ENCODE assay signal across 8 cellular contexts in the genomic region with DNA sequence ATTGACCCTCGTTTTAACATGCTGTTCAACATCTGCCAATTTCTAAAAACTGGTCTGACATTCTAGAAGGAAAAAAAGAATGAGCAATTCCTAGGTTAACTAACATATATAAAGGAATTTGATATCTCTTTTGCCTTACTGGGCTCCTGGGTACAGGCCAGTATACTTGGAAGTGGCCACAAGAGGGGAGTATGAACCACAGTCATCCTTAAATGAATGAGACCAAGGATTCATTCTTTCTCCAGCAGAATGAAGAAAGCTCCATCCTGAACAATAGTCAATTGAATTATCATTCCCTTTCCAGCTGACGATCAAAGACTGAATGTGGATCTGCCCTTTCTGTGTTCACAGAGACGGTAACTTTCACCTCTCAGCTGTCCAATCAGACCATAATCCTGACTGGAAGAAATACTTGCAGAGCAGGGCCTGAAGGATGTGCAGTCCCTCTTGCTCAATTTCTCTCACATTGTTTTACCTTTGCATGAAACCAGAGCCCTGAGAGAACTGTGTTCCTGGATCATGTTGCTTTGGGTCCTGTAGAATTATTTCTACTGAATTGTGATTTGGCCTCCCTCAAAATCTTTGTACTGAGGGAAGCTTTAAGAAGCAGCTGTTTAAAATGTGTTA.
DNase-seq lines count a peak whose midpoint lies in the region.

No MANE protein-coding gene starts in this region.

- H3K4me3 ChIP-seq in stomach smooth muscle (ENCODE audit: low read length in 2 of 2) = no peak overlapping the region

- H3K4me1 ChIP-seq in stomach smooth muscle (ENCODE audit: control insufficient read depth, insufficient read depth, low read length) = peaks cover 20% of the 10 kb centered on the region

- peak overlapping the region; percentile 53 for H3K27ac ChIP-seq in stomach smooth muscle (ENCODE audit: low read length)

- H3K9ac ChIP-seq in stomach smooth muscle (ENCODE audit: low read length in 2 of 2) = no peak overlapping the region

- no peaks in the 10 kb centered on the region for H3K27me3 ChIP-seq in stomach smooth muscle (ENCODE audit: control insufficient read depth in 1 of 2, insufficient read depth in 2 of 2, low read length in 2 of 2)

- DNase-seq in NOMO-1 treated with DMSO at 0.1 percent for 48 hours (lab: John Stamatoyannopoulos, UW; ENCODE audit: unreplicated experiment) (peak; percentile 19), NOMO-1 treated with dmso at 0.1 percent for 144 hours (lab: John Stamatoyannopoulos, UW; ENCODE audit: unreplicated experiment) (no peak), SW480 (ENCODE audit: low spot score) (peak; percentile 5), glomerular visceral epithelial cell (ENCODE audit: extremely low spot score) (peak; percentile 54), NCI-H1105 (lab: John Stamatoyannopoulos, UW) (no peak)
- no peak for DNase-seq in activated naive CD4-positive, alpha-beta T cell treated with anti-CD3 and anti-CD28 coated beads, Interleukin-2, amount 50 U/mL, for 16 hours
- no peak for DNase-seq in activated T-cell treated with anti-CD3 and anti-CD28 coated beads, Interleukin-2, amount 50 U/mL, for 1 hour

- H3K9me3 ChIP-seq in stomach smooth muscle (ENCODE audit: control insufficient read depth in 2 of 2, low read length in 2 of 2) = no peaks in the 10 kb centered on the region

- H3K36me3 ChIP-seq in stomach smooth muscle (ENCODE audit: control insufficient read depth in 2 of 2, insufficient read depth in 2 of 2, low read length in 2 of 2) = no peaks in the 10 kb centered on the region

Comparison
In these comparisons a context has a peak if more than half of its experiments do, and no peak if none do; other contexts are left out.
1. DNase-seq: peak in NOMO-1 treated with DMSO at 0.1 percent for 48 hours (single experiment), SW480 (single experiment) and glomerular visceral epithelial cell (single experiment); none in NOMO-1 treated with dmso at 0.1 percent for 144 hours (single experiment), activated naive CD4-positive, alpha-beta T cell treated with anti-CD3 and anti-CD28 coated beads, Interleukin-2, amount 50 U/mL, for 16 hours (single experiment), NCI-H1105 (single experiment) and activated T-cell treated with anti-CD3 and anti-CD28 coated beads, Interleukin-2, amount 50 U/mL, for 1 hour (single experiment).